ENCODE assay signal across 27 cellular contexts in genomic region chr17:75003957-75004355, GRCh38. TPM values are rescaled to one million over a fixed set of nuclear protein-coding genes. Genes with fewer than 3 reads are reported as not detected.
DNase-seq lines count a peak whose midpoint lies in the region; ATAC-seq, FAIRE-seq and TF ChIP-seq lines count a peak whose summit lies in the region.
"Had no signal": no experiment of that assay in that cellular context is flagged by ENCODE, and none has a peak within 500 bp of the region (broad histone marks: within the 10 kb centered on the region; RNA-seq: fewer than 3 reads in every experiment).

No MANE protein-coding gene starts in this region.

- no peak for ATAC-seq in K562
- ATAC-seq: CD8-positive, alpha-beta T cell had no signal

- POLR2A ChIA-PET in K562 (lab: Yijun Ruan, JAX), result interaction anchor here (0.6 to 7.2 kb wide), 7 partner anchors 8 to 592 kb away, joined by 3 to 56 read pairs (median 3); partner anchors contain the start of genes CDR2L and MRPL58

- peaks cover 8 to 25% of the 10 kb centered on the region in 2 experiments; a peak in 4 of 5 replicates for H3K4me1 ChIP-seq in K562 (replicated peaks in 1 of 2; ENCODE audit: control insufficient read depth in 2 of 2, insufficient read depth in 2 of 2, low read length in 2 of 2)
- H3K4me1 ChIP-seq in testis, result peaks cover 14% of the 10 kb centered on the region
- H3K4me1 ChIP-seq: BE2C, Caco-2 had no signal

- 76% methylated on average over 14 of the region's 19 CpGs for WGBS in K562 (ENCODE audit: insufficient coverage, low coverage, missing lambda C conversion rate)
- 44 to 52% methylated on average over 18 of the region's 19 CpGs for WGBS in testis, 2 donors

- H4K20me1 ChIP-seq in K562 (replicated peaks; ENCODE audit: control insufficient read depth, insufficient read depth, low read length), result no peaks in the 10 kb centered on the region
- H4K20me1 ChIP-seq: BLaER1 had no signal

- TF ChIP-seq POLR2A in K562 (conservative IDR thresholded peaks at IDR 0.05) (no peak), testis (IDR thresholded peaks at IDR 0.05) (no peak)

- in situ Hi-C loops in G401 (cut with HindIII; ENCODE audit: low sequenced_read_pairs) (no loop called here), K562 (cut with MboI) (no loop called here)

- no peak overlapping the region for H3K4me2 ChIP-seq in K562 (ENCODE audit: insufficient read depth, low read length)
- H3K4me2 ChIP-seq: BLaER1 had no signal

- no peaks in the 10 kb centered on the region for H3K9me3 ChIP-seq in K562 (replicated peaks; ENCODE audit: control insufficient read depth, insufficient read depth, low read depth, low read length)
- H3K9me3 ChIP-seq in testis, result no peaks in the 10 kb centered on the region
- H3K9me3 ChIP-seq: BE2C, BLaER1, Caco-2 had no signal

- H3K27ac ChIP-seq in K562 (ENCODE audit: extremely low read depth, low read depth, low read length) (no peak overlapping the region), testis (no peak overlapping the region)
- H3K27ac ChIP-seq: BLaER1 had no signal

- no peak overlapping the region for H3K9ac ChIP-seq in K562 (ENCODE audit: insufficient read depth in 1 of 2, low read depth in 2 of 2, low read length in 2 of 2)
- H3K9ac ChIP-seq: BLaER1 had no signal

- intact Hi-C loops in K562 (cut with micrococcal nuclease), result loop anchor here (10.0 kb wide), 1 partner anchor 79 kb away; the partner anchor contains the start of genes OTOP2 and USH1G
- intact Hi-C loops in testis (cut with DNase I; ENCODE audit: low total_unique reads), result no loop called here

- FAIRE-seq in K562 (lab: Jason Lieb, UNC), result no peak
- FAIRE-seq: A204.1, G401.6, GM12891, GM19239 had no signal

- H3K27me3 ChIP-seq in K562 (ENCODE audit: control insufficient read depth in 2 of 2, insufficient read depth in 2 of 2, low read length in 2 of 2), result no peaks in the 10 kb centered on the region
- H3K27me3 ChIP-seq in testis, result no peaks in the 10 kb centered on the region
- H3K27me3 ChIP-seq: BE2C, BLaER1 had no signal

- no TSS peak for BruUV-seq in K562 (replicated peaks; lab: Mats Ljungman, UMichigan)

- no peak for TF ChIP-seq RAD21 in K562 (CRISPR knock-in tag; conservative IDR thresholded peaks at IDR 0.05 in 1 of 2, IDR thresholded peaks at IDR 0.05 in 1 of 2)

- H3K4me3 ChIP-seq in K562 (no peak overlapping the region), testis (peak overlapping the region in 1 of 2 donors; percentile 23)
- H3K4me3 ChIP-seq: BLaER1 had no signal

- peaks cover 3% of the 10 kb centered on the region for H3K9me1 ChIP-seq in K562 (ENCODE audit: control insufficient read depth, insufficient read depth, low read length)

- TF ChIP-seq EP300 in K562 (IDR thresholded peaks at IDR 0.05; ENCODE audit: low read length), result no peak

- DNase-seq in D341Med (ENCODE audit: low spot score) (peak; percentile 38), G401 (ENCODE audit: low spot score) (peak; percentile 39), K562 (ENCODE audit: extremely low read depth in 1 of 4, low spot score in 3 of 4) (no peak), testis (peak; percentile 75), NCI-H524 (lab: John Stamatoyannopoulos, UW) (no peak), CD1c-positive myeloid dendritic cell (ENCODE audit: extremely low spot score) (no peak), UCSD-AML1 (lab: John Stamatoyannopoulos, UW; ENCODE audit: unreplicated experiment) (no peak)
- DNase-seq: 8988T; ACHN; BE2C; Caco-2; Calu3; CD4-positive, alpha-beta T cell; CD8-positive, alpha-beta T cell; DMS 273 treated with DMSO at 0.1 percent for 48 hours; DMS153; DMS53; DMS79; DND-41; EL; GF-D8 had no signal

- CTCF ChIA-PET in K562 (lab: Yijun Ruan, JAX; ENCODE audit: low intra/inter-chr PET ratio), result no interaction called here

- no peak overlapping the region for H2AFZ ChIP-seq in K562 (ENCODE audit: low read depth, low read length)

- no peaks in the 10 kb centered on the region for H3K79me2 ChIP-seq in K562 (ENCODE audit: control insufficient read depth, insufficient read depth, low read length)

- no peak for TF ChIP-seq CTCF in K562 (IDR thresholded peaks at IDR 0.05 in 2 of 3, conservative IDR thresholded peaks at IDR 0.05 in 1 of 3; ENCODE audit: insufficient read depth in 2 of 3, low read depth in 1 of 3, low read length in 3 of 3)
- TF ChIP-seq CTCF in testis (IDR thresholded peaks at IDR 0.05), result no peak

- H3K36me3 ChIP-seq in K562 (ENCODE audit: control insufficient read depth, insufficient read depth, low read length), result peaks cover 24% of the 10 kb centered on the region; the same call in 1 of the 3 replicates
- H3K36me3 ChIP-seq in testis (ENCODE audit: low read depth, missing control alignments), result no peaks in the 10 kb centered on the region

RNA-seq across cellular contexts. Expression of gene MRPL58, which starts 8.5 kb away (rescaled TPM):
- total RNA-seq in G401 (2014; rRNA removed; shearing (Covaris generic)), result 98.4 and 99.0 TPM in 2 replicates
- 11.9 TPM in 2 replicates for total RNA-seq in K562 (2011; cell fraction: chromatin; rRNA removed; ENCODE audit: low replicate concordance)
- total RNA-seq in K562 (2011; cell fraction: nucleolus; rRNA removed), result 10.9 and 13.3 TPM in 2 replicates
- total RNA-seq in K562 (2011; cell fraction: nucleoplasm; rRNA removed), result 12.6 and 13.2 TPM in 2 replicates
- total RNA-seq in K562 (2014; rRNA removed) (93.8 and 157 TPM in 2 replicates), K562 (2014; rRNA removed; fragmentation: Illumina TruSeq; extraction: Trizol) (68.1 and 70.9 TPM in 2 replicates), K562 (2015; rRNA removed; fragmentation: Illumina TruSeq; extraction: Trizol) (70.3 and 72.4 TPM in 2 replicates), K562 (2021) (70.2 and 75.7 TPM in 2 replicates), testis (10 to 100 TPM; 24.3 to 38.1 TPM)
- polyA plus RNA-seq in K562 (2011; rRNA removed) (79.8 and 82.4 TPM in 2 replicates), K562 (2014; fragmentation: Illumina TruSeq; extraction: Trizol) (75.9 and 84.4 TPM in 2 replicates), K562 (2014; fragmentation: Nextera tagmentation; extraction: Ambion mirVana) (10 to 100 TPM; 30.8 to 49.6 TPM), K562 (2014; rRNA removed) (98.0 and 107 TPM in 2 replicates), testis (ENCODE audit: insufficient read depth, low read depth, low replicate concordance) (20.9 TPM)
- 59.1 and 66.8 TPM in 2 replicates for polyA plus RNA-seq in K562 (2011; cell fraction: cytosol; rRNA removed)
- polyA plus RNA-seq in K562 (2011; cell fraction: nucleus; rRNA removed), result 25.0 and 36.4 TPM in 2 replicates
- polyA plus RNA-seq in K562 (2012), result 64.3 and 69.3 TPM in 2 replicates
- 36.9 and 37.2 TPM in 2 replicates for polyA minus RNA-seq in K562 (2011; rRNA and poly(A)+ RNA removed)
- polyA minus RNA-seq in K562 (2011; cell fraction: cytosol; rRNA and poly(A)+ RNA removed), result 24.2 and 34.5 TPM in 2 replicates
- 8.3 and 14.6 TPM in 2 replicates for polyA minus RNA-seq in K562 (2011; cell fraction: nucleus; rRNA and poly(A)+ RNA removed)

RNA-seq across cellular contexts. Expression of gene CDR2L, which starts 16.5 kb away (rescaled TPM):
- total RNA-seq in G401 (2014; rRNA removed; shearing (Covaris generic)), result 21.8 and 24.4 TPM in 2 replicates
- total RNA-seq in K562 (2011; cell fraction: chromatin; rRNA removed; ENCODE audit: low replicate concordance), result 1.3 and 5.0 TPM in 2 replicates
- total RNA-seq in K562 (2011; cell fraction: nucleolus; rRNA removed), result 3.9 and 4.0 TPM in 2 replicates
- total RNA-seq in K562 (2011; cell fraction: nucleoplasm; rRNA removed), result 2.5 and 3.4 TPM in 2 replicates
- total RNA-seq in K562 (2014; rRNA removed), result 8.8 and 9.8 TPM in 2 replicates
- 2.0 and 2.7 TPM in 2 replicates for total RNA-seq in K562 (2014; rRNA removed; fragmentation: Illumina TruSeq; extraction: Trizol)
- 4.0 and 4.3 TPM in 2 replicates for total RNA-seq in K562 (2015; rRNA removed; fragmentation: Illumina TruSeq; extraction: Trizol)
- 15.5 and 16.0 TPM in 2 replicates for total RNA-seq in K562 (2021)
- polyA plus RNA-seq in K562 (2011; rRNA removed), result 3.1 and 5.5 TPM in 2 replicates
- 6.0 and 8.6 TPM in 2 replicates for polyA plus RNA-seq in K562 (2011; cell fraction: cytosol; rRNA removed)
- 6.9 and 7.8 TPM in 2 replicates for polyA plus RNA-seq in K562 (2011; cell fraction: nucleus; rRNA removed)
- 6.1 and 7.1 TPM in 2 replicates for polyA plus RNA-seq in K562 (2012)
- polyA plus RNA-seq in K562 (2014; fragmentation: Illumina TruSeq; extraction: Trizol), result 7.3 and 8.9 TPM in 2 replicates
- 1 to 10 TPM; 5.3 to 8.2 TPM for polyA plus RNA-seq in K562 (2014; fragmentation: Nextera tagmentation; extraction: Ambion mirVana)
- polyA plus RNA-seq in K562 (2014; rRNA removed), result 8.0 and 9.8 TPM in 2 replicates
- polyA minus RNA-seq in K562 (2011; rRNA and poly(A)+ RNA removed), result 1.8 and 2.2 TPM in 2 replicates
- polyA minus RNA-seq in K562 (2011; cell fraction: cytosol; rRNA and poly(A)+ RNA removed), result 4.5 and 6.5 TPM in 2 replicates
- 1.5 and 1.7 TPM in 2 replicates for polyA minus RNA-seq in K562 (2011; cell fraction: nucleus; rRNA and poly(A)+ RNA removed)
- total RNA-seq in testis, result 10 to 100 TPM; 39.5 to 39.6 TPM
- polyA plus RNA-seq in testis (ENCODE audit: insufficient read depth, low read depth, low replicate concordance), result 16.6 TPM
- polyA plus RNA-seq: CD14-positive monocyte had no signal

RNA-seq across cellular contexts. Expression of gene HID1, which starts 31.4 kb away (rescaled TPM):
- 2.1 and 4.7 TPM in 2 replicates for total RNA-seq in G401 (2014; rRNA removed; shearing (Covaris generic))
- 1.1 and 7.8 TPM in 2 replicates for total RNA-seq in K562 (2011; cell fraction: chromatin; rRNA removed; ENCODE audit: low replicate concordance)
- total RNA-seq in K562 (2011; cell fraction: nucleolus; rRNA removed), result 2.2 and 4.0 TPM in 2 replicates
- total RNA-seq in K562 (2011; cell fraction: nucleoplasm; rRNA removed), result 2.1 and 2.5 TPM in 2 replicates
- total RNA-seq in K562 (2014; rRNA removed) (0.04 and 0.14 TPM in 2 replicates), K562 (2014; rRNA removed; fragmentation: Illumina TruSeq; extraction: Trizol) (0.19 TPM in 1 of 2 replicates, not detected in the other), K562 (2015; rRNA removed; fragmentation: Illumina TruSeq; extraction: Trizol) (0.15 and 0.54 TPM in 2 replicates), K562 (2021) (0.91 and 1.2 TPM in 2 replicates), testis (10 to 100 TPM; 40.9 to 45.8 TPM)
- polyA plus RNA-seq in K562 (2011; rRNA removed) (0.53 and 1.4 TPM in 2 replicates), K562 (2014; fragmentation: Illumina TruSeq; extraction: Trizol) (0.53 and 0.71 TPM in 2 replicates), K562 (2014; fragmentation: Nextera tagmentation; extraction: Ambion mirVana) (under 1 TPM in 1 of 2 experiments, not detected in 1; 0.15 TPM), K562 (2014; rRNA removed) (1.1 and 2.1 TPM in 2 replicates), testis (ENCODE audit: insufficient read depth, low read depth, low replicate concordance) (18.6 TPM)
- 0.32 and 1.4 TPM in 2 replicates for polyA plus RNA-seq in K562 (2011; cell fraction: cytosol; rRNA removed)
- polyA plus RNA-seq in K562 (2011; cell fraction: nucleus; rRNA removed), result 7.9 and 8.7 TPM in 2 replicates
- polyA plus RNA-seq in K562 (2012), result 1.3 and 3.5 TPM in 2 replicates
- 0.75 and 1.2 TPM in 2 replicates for polyA minus RNA-seq in K562 (2011; rRNA and poly(A)+ RNA removed)
- 1.4 TPM in 1 of 2 replicates, not detected in the other for polyA minus RNA-seq in K562 (2011; cell fraction: cytosol; rRNA and poly(A)+ RNA removed)
- polyA minus RNA-seq in K562 (2011; cell fraction: nucleus; rRNA and poly(A)+ RNA removed), result 1.6 and 1.7 TPM in 2 replicates
- polyA plus RNA-seq: CD14-positive monocyte had no signal

RNA-seq across cellular contexts. Expression of gene ATP5PD, which starts 42.8 kb away (rescaled TPM):
- total RNA-seq in G401 (2014; rRNA removed; shearing (Covaris generic)), result 206 and 238 TPM in 2 replicates
- total RNA-seq in K562 (2011; cell fraction: chromatin; rRNA removed; ENCODE audit: low replicate concordance), result 64.6 and 79.5 TPM in 2 replicates
- total RNA-seq in K562 (2011; cell fraction: nucleolus; rRNA removed), result 65.9 and 72.6 TPM in 2 replicates
- 81.0 and 96.9 TPM in 2 replicates for total RNA-seq in K562 (2011; cell fraction: nucleoplasm; rRNA removed)
- total RNA-seq in K562 (2014; rRNA removed), result 274 and 295 TPM in 2 replicates
- total RNA-seq in K562 (2014; rRNA removed; fragmentation: Illumina TruSeq; extraction: Trizol), result 600 and 662 TPM in 2 replicates
- total RNA-seq in K562 (2015; rRNA removed; fragmentation: Illumina TruSeq; extraction: Trizol), result 432 TPM in 2 replicates
- 300 and 341 TPM in 2 replicates for total RNA-seq in K562 (2021)
- polyA plus RNA-seq in K562 (2011; rRNA removed), result 248 and 271 TPM in 2 replicates
- 220 and 388 TPM in 2 replicates for polyA plus RNA-seq in K562 (2011; cell fraction: cytosol; rRNA removed)
- 118 and 154 TPM in 2 replicates for polyA plus RNA-seq in K562 (2011; cell fraction: nucleus; rRNA removed)
- polyA plus RNA-seq in K562 (2012), result 552 and 708 TPM in 2 replicates
- 452 and 457 TPM in 2 replicates for polyA plus RNA-seq in K562 (2014; fragmentation: Illumina TruSeq; extraction: Trizol)
- polyA plus RNA-seq in K562 (2014; fragmentation: Nextera tagmentation; extraction: Ambion mirVana), result 100 to 1,000 TPM; 786 to 828 TPM
- 339 and 381 TPM in 2 replicates for polyA plus RNA-seq in K562 (2014; rRNA removed)
- 307 and 324 TPM in 2 replicates for polyA minus RNA-seq in K562 (2011; rRNA and poly(A)+ RNA removed)
- polyA minus RNA-seq in K562 (2011; cell fraction: cytosol; rRNA and poly(A)+ RNA removed), result 119 and 125 TPM in 2 replicates
- polyA minus RNA-seq in K562 (2011; cell fraction: nucleus; rRNA and poly(A)+ RNA removed), result 21.9 and 60.2 TPM in 2 replicates
- 100 to 1,000 TPM; 126 to 148 TPM for total RNA-seq in testis
- 190 TPM for polyA plus RNA-seq in testis (ENCODE audit: insufficient read depth, low read depth, low replicate concordance)

RNA-seq across cellular contexts. Expression of gene KCTD2, which starts 43.1 kb away (rescaled TPM):
- total RNA-seq in G401 (2014; rRNA removed; shearing (Covaris generic)), result 26.8 and 27.8 TPM in 2 replicates
- total RNA-seq in K562 (2011; cell fraction: chromatin; rRNA removed; ENCODE audit: low replicate concordance), result 19.7 and 30.0 TPM in 2 replicates
- 16.8 and 17.0 TPM in 2 replicates for total RNA-seq in K562 (2011; cell fraction: nucleolus; rRNA removed)
- total RNA-seq in K562 (2011; cell fraction: nucleoplasm; rRNA removed), result 19.6 and 20.1 TPM in 2 replicates
- total RNA-seq in K562 (2014; rRNA removed), result 11.2 and 15.3 TPM in 2 replicates
- 13.5 and 13.8 TPM in 2 replicates for total RNA-seq in K562 (2014; rRNA removed; fragmentation: Illumina TruSeq; extraction: Trizol)
- total RNA-seq in K562 (2015; rRNA removed; fragmentation: Illumina TruSeq; extraction: Trizol), result 15.9 and 16.4 TPM in 2 replicates
- 18.1 and 20.2 TPM in 2 replicates for total RNA-seq in K562 (2021)
- 32.5 and 32.9 TPM in 2 replicates for polyA plus RNA-seq in K562 (2011; rRNA removed)
- polyA plus RNA-seq in K562 (2011; cell fraction: cytosol; rRNA removed), result 25.1 and 26.6 TPM in 2 replicates
- 21.0 and 22.5 TPM in 2 replicates for polyA plus RNA-seq in K562 (2011; cell fraction: nucleus; rRNA removed)
- polyA plus RNA-seq in K562 (2012), result 14.4 and 17.7 TPM in 2 replicates
- polyA plus RNA-seq in K562 (2014; fragmentation: Illumina TruSeq; extraction: Trizol), result 22.3 and 22.9 TPM in 2 replicates
- polyA plus RNA-seq in K562 (2014; fragmentation: Nextera tagmentation; extraction: Ambion mirVana), result 1 to 10 TPM; 1.7 to 2.3 TPM
- 15.8 and 16.0 TPM in 2 replicates for polyA plus RNA-seq in K562 (2014; rRNA removed)
- 19.9 and 22.9 TPM in 2 replicates for polyA minus RNA-seq in K562 (2011; rRNA and poly(A)+ RNA removed)
- polyA minus RNA-seq in K562 (2011; cell fraction: cytosol; rRNA and poly(A)+ RNA removed), result 13.4 and 13.6 TPM in 2 replicates
- 4.6 and 5.8 TPM in 2 replicates for polyA minus RNA-seq in K562 (2011; cell fraction: nucleus; rRNA and poly(A)+ RNA removed)
- 100 to 1,000 TPM; 122 to 135 TPM for total RNA-seq in testis
- 88.9 TPM for polyA plus RNA-seq in testis (ENCODE audit: insufficient read depth, low read depth, low replicate concordance)

Comparison
In these comparisons a context has a peak if more than half of its experiments do, and no peak if none do; other contexts are left out.
1. DNase-seq: peak in D341Med (single experiment), G401 (single experiment) and testis (single experiment); none in K562 (0 of 4), NCI-H524 (0 of 2), CD1c-positive myeloid dendritic cell (single experiment) and UCSD-AML1 (single experiment).